Comparison of ENCODE assay signal across 12 cellular contexts in genomic region chr14:24978862-24979724, GRCh38.
A peak's percentile ranks its signal among the peaks of the same experiment; 100 is the strongest.
DNase-seq lines count a peak whose midpoint lies in the region; ATAC-seq and TF ChIP-seq lines count a peak whose summit lies in the region.
"Had no signal": no experiment of that assay in that cellular context is flagged by ENCODE, and none has a peak within 500 bp of the region (broad histone marks: within the 10 kb centered on the region; RNA-seq: fewer than 3 reads in every experiment).

No MANE protein-coding gene starts in this region.

- intact Hi-C loops in Right ventricle myocardium inferior (cut with DNase I) (no loop called here), prostate gland (cut with DNase I) (no loop called here)

- no peaks in the 10 kb centered on the region for H3K9me3 Mint-ChIP-seq in osteocyte (ENCODE audit: unreplicated experiment)
- H3K9me3 Mint-ChIP-seq: activated T-helper 1 cell treated with anti-CD3 and anti-CD28 coated beads, Interleukin-12 subunit alpha, Interleukin-12 subunit beta, Interleukin-2, Interleukin-4 antibody, amounts not matched to agents 30 ng/mL and 10 ng/mL and 1 ng/mL, durations not matched to agents 14 hours and 24 hours and 36 hours; CD14-positive monocyte had no signal

- H3K36me3 ChIP-seq in kidney epithelial cell (ENCODE audit: control insufficient read depth, insufficient read depth, low read length) (no peaks in the 10 kb centered on the region), prostate gland (no peaks in the 10 kb centered on the region)

- TF ChIP-seq CTCF in kidney epithelial cell (IDR thresholded peaks at IDR 0.05; ENCODE audit: insufficient read depth, low read length, poor library complexity, severe bottlenecking) (no peak), osteocyte (IDR thresholded peaks at IDR 0.05) (no peak), prostate gland (IDR thresholded peaks at IDR 0.05) (no peak)

- peaks cover 9% of the 10 kb centered on the region for H3K27me3 Mint-ChIP-seq in osteocyte (ENCODE audit: unreplicated experiment)

- no peaks in the 10 kb centered on the region for H3K9me3 ChIP-seq in prostate gland

- TF ChIP-seq POLR2A in prostate gland (IDR thresholded peaks at IDR 0.05): no peak

- ATAC-seq in GM18519 (IDR thresholded peaks at IDR 0.05; ENCODE audit: low FRiP score, unreplicated experiment) (peak; percentile 55), GM21723 (IDR thresholded peaks at IDR 0.05; ENCODE audit: unreplicated experiment) (peak; percentile 80), HG03378 (IDR thresholded peaks at IDR 0.05; ENCODE audit: unreplicated experiment) (peak; percentile 89), Right ventricle myocardium inferior (no peak)

- 88% methylated on average over 2 of the region's 2 CpGs for WGBS in prostate gland

- no peak overlapping the region for H3K27ac Mint-ChIP-seq in osteocyte (ENCODE audit: unreplicated experiment)
- H3K27ac Mint-ChIP-seq: activated T-helper 1 cell treated with anti-CD3 and anti-CD28 coated beads, Interleukin-12 subunit alpha, Interleukin-12 subunit beta, Interleukin-2, Interleukin-4 antibody, amounts not matched to agents 30 ng/mL and 10 ng/mL and 1 ng/mL, durations not matched to agents 14 hours and 24 hours and 36 hours had no signal

- no peak overlapping the region for H3K4me3 Mint-ChIP-seq in osteocyte (ENCODE audit: unreplicated experiment)
- H3K4me3 Mint-ChIP-seq: activated T-helper 1 cell treated with anti-CD3 and anti-CD28 coated beads, Interleukin-12 subunit alpha, Interleukin-12 subunit beta, Interleukin-2, Interleukin-4 antibody, amounts not matched to agents 30 ng/mL and 10 ng/mL and 1 ng/mL, durations not matched to agents 14 hours and 24 hours and 36 hours; CD14-positive monocyte had no signal

- H3K4me1 Mint-ChIP-seq in osteocyte (ENCODE audit: unreplicated experiment): peaks cover 13% of the 10 kb centered on the region

- no peaks in the 10 kb centered on the region for H3K36me3 Mint-ChIP-seq in osteocyte (ENCODE audit: unreplicated experiment)
- H3K36me3 Mint-ChIP-seq: CD14-positive monocyte had no signal

- H3K4me1 ChIP-seq in prostate gland (replicated peaks): no peaks in the 10 kb centered on the region

- no peaks in the 10 kb centered on the region for H3K27me3 ChIP-seq in kidney epithelial cell (ENCODE audit: control insufficient read depth, insufficient read depth, low read length)
- H3K27me3 ChIP-seq in prostate gland (replicated peaks; ENCODE audit: insufficient read depth): no peaks in the 10 kb centered on the region

- H3K4me3 ChIP-seq in kidney epithelial cell (ENCODE audit: low read depth, low read length): no peak overlapping the region
- H3K4me3 ChIP-seq in prostate gland: no peak overlapping the region

- DNase-seq in kidney epithelial cell (ENCODE audit: low read depth) (peak; percentile 50), osteocyte (ENCODE audit: extremely low spot score, unreplicated experiment) (no peak), Right ventricle myocardium inferior (ENCODE audit: missing footprints) (no peak), activated gamma-delta T cell treated with Interleukin-2 at 50 U/mL for 16 hours (no peak), prostate gland (ENCODE audit: low spot score) (no peak)
- DNase-seq: effector CD8-positive, alpha-beta T cell; stimulated activated CD8-positive, alpha-beta memory T cell treated with anti-CD3 and anti-CD28 coated beads, Interleukin-4, amount 100 ng/mL, for 48 hours had no signal

- H3K27ac ChIP-seq in prostate gland: no peak overlapping the region
